Comparison of ENCODE assay signal across 8 cellular contexts in genomic region chr15:41331833-41332787, GRCh38. TPM values are rescaled to one million over a fixed set of nuclear protein-coding genes. Genes with fewer than 3 reads are reported as not detected.
DNase-seq lines count a peak whose midpoint lies in the region; ATAC-seq and TF ChIP-seq lines count a peak whose summit lies in the region.

TSS of gene OIP5 (minus strand) at chr15:41332591. CDS start at chr15:41332561, 30 bp downstream.

- ATAC-seq in GM21360 (IDR thresholded peaks at IDR 0.05; ENCODE audit: unreplicated experiment): peak; percentile 86

- DNase-seq in Caco-2: peak; percentile 98 to 99
- peak; percentile 99 for DNase-seq in HT1080 (ENCODE audit: low read depth)
- peak; percentile 99 for DNase-seq in NOMO-1 (lab: John Stamatoyannopoulos, UW; ENCODE audit: unreplicated experiment in 2 of 2)
- DNase-seq in activated CD8-positive, alpha-beta memory T cell treated with anti-CD3 and anti-CD28 coated beads for 4 hours (ENCODE audit: low read depth in 2 of 2): peak; percentile 93 to 98
- peak; percentile 99 for DNase-seq in endodermal cell
- peak; percentile 92 to 98 for DNase-seq in stimulated activated CD8-positive, alpha-beta memory T cell treated with anti-CD3 and anti-CD28 coated beads, Interleukin-15, amount 100 ng/mL, for 4 hours (ENCODE audit: low read depth in 2 of 2)

- H3K9ac ChIP-seq in endodermal cell (ENCODE audit: extremely low read depth, low read length, poor library complexity, severe bottlenecking): peak within 1 kb of the TSS; percentile 77

- peak; percentile 63 to 82 for TF ChIP-seq CTCF in Caco-2 (IDR thresholded peaks at IDR 0.05; ENCODE audit: insufficient read depth in 1 of 2, low read depth in 1 of 2, low read length in 1 of 2, severe bottlenecking in 1 of 2, unreplicated experiment in 1 of 2)
- TF ChIP-seq CTCF in endodermal cell (conservative IDR thresholded peaks at IDR 0.05): peak; percentile 88

- H3K27me3 ChIP-seq in Caco-2 (replicated peaks; ENCODE audit: control insufficient read depth, insufficient read depth, low read length) (no peaks in the 10 kb centered on the region), endodermal cell (ENCODE audit: control insufficient read depth, insufficient read depth, low read length, poor library complexity, severe bottlenecking) (no peaks in the 10 kb centered on the region)

- WGBS in endodermal cell (ENCODE audit: insufficient coverage in 1 of 2, insufficient read length in 1 of 2), 2 experiments: 0 to 1% methylated on average over 56 to 65 of the region's 65 CpGs
- WGBS in mesodermal cell (ENCODE audit: insufficient coverage in 2 of 2), 2 experiments: 1 to 2% methylated on average over 61 to 63 of the region's 65 CpGs

- H3K36me3 ChIP-seq in Caco-2 (ENCODE audit: control insufficient read depth, insufficient read depth, low read length) (no peaks in the 10 kb centered on the region), endodermal cell (ENCODE audit: control insufficient read depth, insufficient read depth, low read length) (peaks cover 19% of the 10 kb centered on the region), mesodermal cell (ENCODE audit: control insufficient read depth, insufficient read depth, low read length) (peaks cover 15% of the 10 kb centered on the region)

- H3K27ac ChIP-seq in endodermal cell (ENCODE audit: low read depth, low read length) (peak within 1 kb of the TSS; percentile 70), mesodermal cell (ENCODE audit: low read depth, low read length, severe bottlenecking) (peak within 1 kb of the TSS; percentile 72)

- H3K4me3 Mint-ChIP-seq in Caco-2 (ENCODE audit: unreplicated experiment) (peak within 1 kb of the TSS; percentile 89), endodermal cell (peak within 1 kb of the TSS; percentile 97)

- no TSS peak for BruUV-seq in Caco-2 (replicated peaks; lab: Mats Ljungman, UMichigan)

- H3K36me3 Mint-ChIP-seq in Caco-2 (ENCODE audit: insufficient read depth, unreplicated experiment) (peaks cover 38% of the 10 kb centered on the region), endodermal cell (ENCODE audit: low read depth) (peaks cover 14% of the 10 kb centered on the region)

- POLR2A ChIA-PET in Caco-2 (lab: Charles Lee): interaction anchor here (0.5 to 1.3 kb wide), 17 partner anchors 9 to 438 kb away, joined by 3 to 10 read pairs (median 3); partner anchors contain the start of genes CHP1, INO80, MGA and VPS18

- H3K9me3 Mint-ChIP-seq in Caco-2 (ENCODE audit: unreplicated experiment): no peaks in the 10 kb centered on the region
- H3K9me3 Mint-ChIP-seq in endodermal cell: no peaks in the 10 kb centered on the region

- CTCF ChIA-PET in Caco-2 (lab: Charles Lee): interaction anchor here (0.5 to 1.3 kb wide), 6 partner anchors 15 to 440 kb away, joined by 3 to 10 read pairs (median 4); partner anchors contain the start of genes CHP1 and EXD1

- peaks cover 9% of the 10 kb centered on the region for H3K4me1 Mint-ChIP-seq in Caco-2 (ENCODE audit: low read depth, unreplicated experiment)
- peaks cover 17% of the 10 kb centered on the region for H3K4me1 Mint-ChIP-seq in endodermal cell

- peak within 1 kb of the TSS; percentile 87 for H3K4me3 ChIP-seq in Caco-2 (ENCODE audit: low read depth, low read length)
- H3K4me3 ChIP-seq in endodermal cell (ENCODE audit: low read length): peak within 1 kb of the TSS; percentile 93
- H3K4me3 ChIP-seq in mesodermal cell (ENCODE audit: extremely low read depth, insufficient read depth, low read length, poor library complexity, severe bottlenecking): peak within 1 kb of the TSS; percentile 86

- no peaks in the 10 kb centered on the region for H3K9me3 ChIP-seq in Caco-2
- H3K9me3 ChIP-seq in endodermal cell (ENCODE audit: control insufficient read depth, low read length): no peaks in the 10 kb centered on the region
- H3K9me3 ChIP-seq in mesodermal cell (ENCODE audit: control insufficient read depth, low read length): no peaks in the 10 kb centered on the region

- H3K27ac Mint-ChIP-seq in Caco-2 (ENCODE audit: unreplicated experiment) (peak within 1 kb of the TSS; percentile 97), endodermal cell (peak within 1 kb of the TSS; percentile 99)

- H3K4me1 ChIP-seq in Caco-2: peaks cover 4% of the 10 kb centered on the region; the same call in 1 of the 2 replicates
- H3K4me1 ChIP-seq in endodermal cell (ENCODE audit: control insufficient read depth, insufficient read depth, low read length): no peaks in the 10 kb centered on the region
- peaks cover 3% of the 10 kb centered on the region for H3K4me1 ChIP-seq in mesodermal cell (ENCODE audit: control insufficient read depth, insufficient read depth, low read length, poor library complexity, severe bottlenecking)

- H3K27me3 Mint-ChIP-seq in Caco-2 (ENCODE audit: insufficient read depth, unreplicated experiment): no peaks in the 10 kb centered on the region
- H3K27me3 Mint-ChIP-seq in endodermal cell (ENCODE audit: insufficient read depth): no peaks in the 10 kb centered on the region

- intact Hi-C loops in Caco-2 (cut with micrococcal nuclease; ENCODE audit: unreplicated experiment): loop anchor here (1.0 to 10.0 kb wide), 3 partner anchors 47 to 427 kb away; partner anchors contain the start of gene CHP1

RNA-seq across cellular contexts. Expression of gene OIP5, which starts in this region (rescaled TPM):
- 23.4 and 26.4 TPM in 2 replicates for total RNA-seq in Caco-2 (2022)
- 35.8 and 37.5 TPM in 2 replicates for total RNA-seq in HT1080 (2014; rRNA removed; shearing (Covaris generic))
- 29.4 and 32.5 TPM in 2 replicates for polyA plus RNA-seq in HT1080 (2015; cell fraction: cytosol; rRNA removed)
- polyA plus RNA-seq in HT1080 (2015; cell fraction: nucleus; rRNA removed): 13.3 and 16.1 TPM in 2 replicates
- total RNA-seq in endodermal cell: 10 to 100 TPM; 18.9 to 22.9 TPM
- 36.1 TPM for polyA plus RNA-seq in endodermal cell (2013, experiment 1 of 2)
- polyA plus RNA-seq in endodermal cell (2013, experiment 2 of 2): 38.6 TPM
- polyA plus RNA-seq in mesodermal cell (2013, experiment 1 of 2): 16.7 TPM
- polyA plus RNA-seq in mesodermal cell (2013, experiment 2 of 2): 19.9 TPM

Comparison
In these comparisons a context has a peak if more than half of its experiments do, and no peak if none do; other contexts are left out.
1. Peak in every context shown above with its lines: DNase-seq, ATAC-seq, H3K4me3 ChIP-seq and H3K27ac ChIP-seq.